Comparison of ENCODE assay signal across 1 cellular context in the genomic region with DNA sequence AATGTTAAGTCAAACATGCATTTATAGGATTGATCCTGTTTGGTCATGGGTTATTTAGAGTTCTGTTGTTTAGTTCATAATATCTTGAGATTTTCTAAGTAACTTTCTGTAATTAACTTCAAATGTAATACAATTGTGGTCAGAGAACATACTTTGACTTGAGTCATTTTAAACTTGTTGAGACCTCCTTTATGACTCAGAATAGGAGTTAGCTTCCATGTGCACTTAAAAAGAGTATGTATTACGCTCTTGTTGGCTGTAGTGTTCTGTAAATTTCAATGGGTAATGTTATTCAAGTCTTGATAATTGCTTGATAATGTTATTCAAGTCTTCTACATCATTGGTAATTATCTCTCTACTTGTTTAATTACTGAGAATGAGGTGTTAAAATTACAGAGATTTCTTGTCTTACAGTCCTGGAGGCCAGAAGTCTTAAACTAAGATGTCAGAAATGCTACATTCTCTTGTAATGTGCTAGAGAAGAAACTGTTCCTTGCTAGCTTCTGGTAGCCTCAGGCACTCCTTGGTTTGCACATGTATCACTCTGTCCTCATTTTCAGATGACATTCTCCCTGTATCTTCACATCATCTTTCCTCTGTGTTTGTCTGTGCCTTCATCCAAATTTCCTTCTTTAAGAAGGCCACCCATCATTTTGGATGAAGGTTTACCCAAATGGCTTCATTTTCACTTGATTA.
TF ChIP-seq lines count a peak whose summit lies in the region.

No MANE protein-coding gene starts in this region.

TF ChIP-seq in HCT116, 20 proteins besides CTCF, POLR2A, EP300 and RAD21 (continued from another document):
- TF ChIP-seq REST (IDR thresholded peaks at IDR 0.05; ENCODE audit: low read depth) (no peak), POLR2AphosphoS5 (IDR thresholded peaks at IDR 0.05; ENCODE audit: low read depth, low read length) (no peak), JUND (IDR thresholded peaks at IDR 0.05) (peak; percentile 43; the same call in 1 of the 2 replicates)
- TF ChIP-seq, protein P1, sequence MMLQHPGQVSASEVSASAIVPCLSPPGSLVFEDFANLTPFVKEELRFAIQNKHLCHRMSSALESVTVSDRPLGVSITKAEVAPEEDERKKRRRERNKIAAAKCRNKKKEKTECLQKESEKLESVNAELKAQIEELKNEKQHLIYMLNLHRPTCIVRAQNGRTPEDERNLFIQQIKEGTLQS (IDR thresholded peaks at IDR 0.05): no peak
